2 cellular contexts compared by ENCODE assay signal in genomic region chr10:101565936-101566332, GRCh38.
TF ChIP-seq lines count a peak whose summit lies in the region.

No MANE protein-coding gene starts in this region.

TF ChIP-seq in IMR-90, 13 proteins besides CTCF, POLR2A, EP300 and RAD21:
- TF ChIP-seq BHLHE40 (IDR thresholded peaks at IDR 0.05; ENCODE audit: low read depth, low read length) (no peak), MAFK (IDR thresholded peaks at IDR 0.05; ENCODE audit: low read depth, low read length) (no peak), RCOR1 (IDR thresholded peaks at IDR 0.05; ENCODE audit: insufficient replicate concordance, low read length) (no peak), MXI1 (IDR thresholded peaks at IDR 0.05; ENCODE audit: borderline replicate concordance, low read depth, low read length) (no peak), NFE2L2 (IDR thresholded peaks at IDR 0.05; ENCODE audit: low read depth, low read length) (no peak), SMC3 (IDR thresholded peaks at IDR 0.05; ENCODE audit: low read depth, low read length) (no peak), CEBPB (IDR thresholded peaks at IDR 0.05; ENCODE audit: low read depth, low read length) (no peak), CHD1 (IDR thresholded peaks at IDR 0.05; ENCODE audit: low read depth, low read length) (no peak), FOS (IDR thresholded peaks at IDR 0.05; ENCODE audit: low read depth, low read length) (no peak), MAZ (IDR thresholded peaks at IDR 0.05; ENCODE audit: borderline replicate concordance, low read depth, low read length) (no peak), USF2 (IDR thresholded peaks at IDR 0.05; ENCODE audit: low read depth, low read length) (no peak)
- TF ChIP-seq, protein P1, sequence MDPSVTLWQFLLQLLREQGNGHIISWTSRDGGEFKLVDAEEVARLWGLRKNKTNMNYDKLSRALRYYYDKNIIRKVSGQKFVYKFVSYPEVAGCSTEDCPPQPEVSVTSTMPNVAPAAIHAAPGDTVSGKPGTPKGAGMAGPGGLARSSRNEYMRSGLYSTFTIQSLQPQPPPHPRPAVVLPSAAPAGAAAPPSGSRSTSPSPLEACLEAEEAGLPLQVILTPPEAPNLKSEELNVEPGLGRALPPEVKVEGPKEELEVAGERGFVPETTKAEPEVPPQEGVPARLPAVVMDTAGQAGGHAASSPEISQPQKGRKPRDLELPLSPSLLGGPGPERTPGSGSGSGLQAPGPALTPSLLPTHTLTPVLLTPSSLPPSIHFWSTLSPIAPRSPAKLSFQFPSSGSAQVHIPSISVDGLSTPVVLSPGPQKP (IDR thresholded peaks at IDR 0.05; ENCODE audit: borderline replicate concordance, low read depth, low read length), result no peak

TF ChIP-seq in H1, 55 proteins besides CTCF, POLR2A, EP300 and RAD21:
- no peak for TF ChIP-seq KDM5A (IDR thresholded peaks at IDR 0.05; ENCODE audit: low read length)
- no peak for TF ChIP-seq CEBPB (IDR thresholded peaks at IDR 0.05; ENCODE audit: low read depth, low read length)
